In genomic region chr6:12392490-12392889, GRCh38 we compare ENCODE assay signal across 1 cellular context.
TF ChIP-seq lines count a peak whose summit lies in the region.

No MANE protein-coding gene starts in this region.

TF ChIP-seq in endothelial cell of umbilical vein, 7 proteins besides CTCF, POLR2A, EP300 and RAD21 (continued from another document):
- TF ChIP-seq MAX (IDR thresholded peaks at IDR 0.05; ENCODE audit: insufficient read depth, insufficient read length) = no peak
